1 cellular context compared by ENCODE assay signal in the genomic region with DNA sequence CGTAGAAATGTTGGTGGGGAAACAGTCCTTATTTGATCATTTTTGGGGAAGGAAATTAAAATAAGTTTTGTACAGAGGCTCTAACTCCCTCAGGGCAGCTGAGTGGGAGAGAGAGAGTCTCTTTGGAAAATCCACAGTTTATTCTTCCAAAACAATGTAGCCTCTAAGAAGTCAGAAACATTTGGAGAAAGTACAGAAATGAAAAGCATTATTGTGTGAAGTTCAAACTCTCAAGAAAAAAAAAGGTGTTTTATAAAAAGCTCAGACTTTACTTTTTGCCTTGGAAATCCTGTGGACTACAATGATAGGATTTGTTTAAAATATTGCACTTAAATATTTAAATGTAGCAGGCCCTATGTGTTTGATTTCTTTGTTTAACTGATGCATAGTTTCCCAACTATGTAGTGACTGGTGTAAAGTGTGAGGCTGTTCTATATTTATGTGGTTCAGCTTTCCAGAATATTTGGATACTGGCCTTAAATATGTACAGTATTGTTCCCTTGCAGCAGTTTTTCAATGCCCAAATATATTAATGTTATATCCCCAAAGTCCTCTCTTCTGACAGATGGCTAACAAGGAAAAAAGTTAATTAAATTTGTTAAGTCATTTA.
TF ChIP-seq lines count a peak whose summit lies in the region.

No MANE protein-coding gene starts in this region.

TF ChIP-seq in IMR-90, 13 proteins besides CTCF, POLR2A, EP300 and RAD21 (continued from another document):
- TF ChIP-seq, protein P1, sequence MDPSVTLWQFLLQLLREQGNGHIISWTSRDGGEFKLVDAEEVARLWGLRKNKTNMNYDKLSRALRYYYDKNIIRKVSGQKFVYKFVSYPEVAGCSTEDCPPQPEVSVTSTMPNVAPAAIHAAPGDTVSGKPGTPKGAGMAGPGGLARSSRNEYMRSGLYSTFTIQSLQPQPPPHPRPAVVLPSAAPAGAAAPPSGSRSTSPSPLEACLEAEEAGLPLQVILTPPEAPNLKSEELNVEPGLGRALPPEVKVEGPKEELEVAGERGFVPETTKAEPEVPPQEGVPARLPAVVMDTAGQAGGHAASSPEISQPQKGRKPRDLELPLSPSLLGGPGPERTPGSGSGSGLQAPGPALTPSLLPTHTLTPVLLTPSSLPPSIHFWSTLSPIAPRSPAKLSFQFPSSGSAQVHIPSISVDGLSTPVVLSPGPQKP (IDR thresholded peaks at IDR 0.05; ENCODE audit: borderline replicate concordance, low read depth, low read length), result no peak
- TF ChIP-seq BHLHE40 (IDR thresholded peaks at IDR 0.05; ENCODE audit: low read depth, low read length) (no peak), RFX5 (IDR thresholded peaks at IDR 0.05; ENCODE audit: low read depth, low read length) (no peak), MAZ (IDR thresholded peaks at IDR 0.05; ENCODE audit: borderline replicate concordance, low read depth, low read length) (no peak), FOS (IDR thresholded peaks at IDR 0.05; ENCODE audit: low read depth, low read length) (no peak)
